Comparison of ENCODE assay signal across 21 cellular contexts in genomic region chr21:37193006-37193405, GRCh38.
DNase-seq lines count a peak whose midpoint lies in the region; ATAC-seq and TF ChIP-seq lines count a peak whose summit lies in the region.
"Had no signal": no experiment of that assay in that cellular context is flagged by ENCODE, and none has a peak within 500 bp of the region (broad histone marks: within the 10 kb centered on the region; RNA-seq: fewer than 3 reads in every experiment).

No MANE protein-coding gene starts in this region.

- H3K9me3 Mint-ChIP-seq in endothelial cell (ENCODE audit: unreplicated experiment), result no peaks in the 10 kb centered on the region
- H3K9me3 Mint-ChIP-seq in neural progenitor cell, result no peaks in the 10 kb centered on the region
- H3K9me3 Mint-ChIP-seq: CD8-positive, alpha-beta T cell had no signal

- WGBS in right cardiac atrium, result 69% methylated on average over 4 of the region's 4 CpGs

- H3K27ac Mint-ChIP-seq in T-helper 17 cell, result no peak overlapping the region
- H3K27ac Mint-ChIP-seq in endothelial cell (ENCODE audit: unreplicated experiment), result no peak overlapping the region
- H3K27ac Mint-ChIP-seq in neural progenitor cell, result no peak overlapping the region

- H3K36me3 ChIP-seq in H7 (replicated peaks; ENCODE audit: control insufficient read depth, insufficient read depth, low read length) (no peaks in the 10 kb centered on the region), neural progenitor cell (peaks cover 10% of the 10 kb centered on the region), MM.1S (replicated peaks; ENCODE audit: insufficient read depth, low read length) (no peaks in the 10 kb centered on the region)

- H3K9me3 ChIP-seq in T-helper 17 cell (ENCODE audit: control insufficient read depth, low read length, poor library complexity, severe bottlenecking) (no peaks in the 10 kb centered on the region), neural progenitor cell (ENCODE audit: low read depth) (no peaks in the 10 kb centered on the region), MM.1S (replicated peaks; ENCODE audit: insufficient read depth, low read length) (no peaks in the 10 kb centered on the region), right cardiac atrium (ENCODE audit: control insufficient read depth, low read length) (no peaks in the 10 kb centered on the region)
- H3K9me3 ChIP-seq: BLaER1 treated with 17β-estradiol and CSF1 and Interleukin-3, amounts not matched to agents 10 nM and 100 nM; HAP-1 had no signal

- H3K4me3 Mint-ChIP-seq in T-helper 17 cell (peak overlapping the region; percentile 25), endothelial cell (ENCODE audit: unreplicated experiment) (peak overlapping the region; percentile 43), neural progenitor cell (no peak overlapping the region)
- H3K4me3 Mint-ChIP-seq: CD8-positive, alpha-beta T cell had no signal

- H2AFZ ChIP-seq in neural progenitor cell (replicated peaks), result no peak overlapping the region
- H2AFZ ChIP-seq in MM.1S (ENCODE audit: low read length), result no peak overlapping the region

- H3K27ac ChIP-seq in neural progenitor cell (no peak overlapping the region), MM.1S (ENCODE audit: low read length) (no peak overlapping the region), right cardiac atrium (ENCODE audit: low read length) (no peak overlapping the region)
- H3K27ac ChIP-seq: BLaER1 treated with 17β-estradiol and CSF1 and Interleukin-3, amounts not matched to agents 10 nM and 100 nM; KMS-11 had no signal

- H3K4me3 ChIP-seq in H7 (ENCODE audit: insufficient read depth, low read depth, low read length) (no peak overlapping the region), neural progenitor cell (no peak overlapping the region), MM.1S (ENCODE audit: low read length) (no peak overlapping the region), right cardiac atrium (ENCODE audit: low read length) (no peak overlapping the region)
- H3K4me3 ChIP-seq: BLaER1 treated with 17β-estradiol and CSF1 and Interleukin-3, amounts not matched to agents 10 nM and 100 nM; HAP-1 had no signal

- H3K27me3 ChIP-seq in H7 (ENCODE audit: control insufficient read depth, insufficient read depth, low read length), result no peaks in the 10 kb centered on the region
- no peaks in the 10 kb centered on the region for H3K27me3 ChIP-seq in neural progenitor cell
- H3K27me3 ChIP-seq in MM.1S (replicated peaks; ENCODE audit: insufficient read depth, low read length), result no peaks in the 10 kb centered on the region
- no peaks in the 10 kb centered on the region for H3K27me3 ChIP-seq in right cardiac atrium (ENCODE audit: control insufficient read depth, insufficient read depth)
- H3K27me3 ChIP-seq: BLaER1 treated with 17β-estradiol and CSF1 and Interleukin-3, amounts not matched to agents 10 nM and 100 nM had no signal

- H3K4me2 ChIP-seq in neural progenitor cell (no peak overlapping the region), MM.1S (ENCODE audit: low read depth, low read length) (no peak overlapping the region)
- H3K4me2 ChIP-seq: BLaER1 treated with 17β-estradiol and CSF1 and Interleukin-3, amounts not matched to agents 10 nM and 100 nM; KMS-11 had no signal

- intact Hi-C loops in right cardiac atrium (cut with DNase I), result no loop called here

- ATAC-seq in T-helper 17 cell (no peak), esophagus mucosa (no peak), right cardiac atrium (no peak)
- ATAC-seq: CD8-positive, alpha-beta T cell had no signal

- no peak overlapping the region for H3K9ac ChIP-seq in neural progenitor cell
- H3K9ac ChIP-seq in MM.1S (ENCODE audit: low read length), result no peak overlapping the region
- H3K9ac ChIP-seq: BLaER1 treated with 17β-estradiol and CSF1 and Interleukin-3, amounts not matched to agents 10 nM and 100 nM; KMS-11 had no signal

- H3K4me1 Mint-ChIP-seq in T-helper 17 cell, result peaks cover 6% of the 10 kb centered on the region
- no peaks in the 10 kb centered on the region for H3K4me1 Mint-ChIP-seq in endothelial cell (ENCODE audit: unreplicated experiment)
- H3K4me1 Mint-ChIP-seq in neural progenitor cell, result peaks cover 7% of the 10 kb centered on the region

- TF ChIP-seq CTCF in endothelial cell (IDR thresholded peaks at IDR 0.05; ENCODE audit: unreplicated experiment) (no peak), neural progenitor cell (IDR thresholded peaks at IDR 0.05) (no peak), MM.1S (IDR thresholded peaks at IDR 0.05; ENCODE audit: low read length) (no peak)

- H3F3A ChIP-seq in neural progenitor cell (ENCODE audit: low read depth), result no peaks in the 10 kb centered on the region
- no peaks in the 10 kb centered on the region for H3F3A ChIP-seq in MM.1S (ENCODE audit: insufficient read depth, low read length)

- peak; percentile 77 for DNase-seq in H7
- no peak for DNase-seq in T-helper 17 cell
- no peak for DNase-seq in endothelial cell (ENCODE audit: low spot score)
- DNase-seq in neural progenitor cell (ENCODE audit: low spot score), result peak; percentile 17
- no peak for DNase-seq in MM.1S
- DNase-seq in right cardiac atrium, result no peak
- DNase-seq: Calu3; CD8-positive, alpha-beta T cell; NCI-H1417; NCI-H187; NCI-H2107; NCI-H2227 treated with DMSO at 0.1 percent for 48 hours; NCI-H510A treated with DMSO at 0.1 percent for 48 hours; NCI-H774; OCI-M1; RPMI8226; SHP77 treated with DMSO at 0.1 percent for 48 hours had no signal

- H3K9me2 ChIP-seq in MM.1S (replicated peaks; ENCODE audit: insufficient read depth, low read length), result no peaks in the 10 kb centered on the region

- H4K20me1 ChIP-seq in neural progenitor cell (ENCODE audit: low read depth) (peaks cover 7% of the 10 kb centered on the region), MM.1S (ENCODE audit: insufficient read depth, low read length) (no peaks in the 10 kb centered on the region)
- H4K20me1 ChIP-seq: BLaER1 treated with 17β-estradiol and CSF1 and Interleukin-3, amounts not matched to agents 10 nM and 100 nM had no signal

- H3K36me3 Mint-ChIP-seq in T-helper 17 cell (ENCODE audit: low read depth) (peaks cover 16% of the 10 kb centered on the region), endothelial cell (ENCODE audit: low read depth, unreplicated experiment) (peaks cover 53% of the 10 kb centered on the region), neural progenitor cell (peaks cover 49% of the 10 kb centered on the region)

- H3K4me1 ChIP-seq in neural progenitor cell (no peaks in the 10 kb centered on the region), MM.1S (ENCODE audit: low read length) (no peaks in the 10 kb centered on the region), right cardiac atrium (ENCODE audit: control insufficient read depth, insufficient read depth, low read length) (no peaks in the 10 kb centered on the region)
- H3K4me1 ChIP-seq: BLaER1 treated with 17β-estradiol and CSF1 and Interleukin-3, amounts not matched to agents 10 nM and 100 nM; HAP-1 had no signal

- H3K79me2 ChIP-seq in neural progenitor cell (ENCODE audit: low read depth) (no peaks in the 10 kb centered on the region), MM.1S (ENCODE audit: low read length) (no peaks in the 10 kb centered on the region)

- H3K27me3 Mint-ChIP-seq in T-helper 17 cell, result no peaks in the 10 kb centered on the region
- H3K27me3 Mint-ChIP-seq in endothelial cell (ENCODE audit: unreplicated experiment), result no peaks in the 10 kb centered on the region
- no peaks in the 10 kb centered on the region for H3K27me3 Mint-ChIP-seq in neural progenitor cell (ENCODE audit: insufficient read depth, low read depth)

Comparison
In these comparisons a context has a peak if more than half of its experiments do, and no peak if none do; other contexts are left out.
1. DNase-seq: peak in H7 (single experiment) and neural progenitor cell (single experiment); none in T-helper 17 cell (0 of 3), endothelial cell (single experiment), MM.1S (single experiment) and right cardiac atrium (0 of 3).